ENCODE assay signal across 11 cellular contexts in the genomic region with DNA sequence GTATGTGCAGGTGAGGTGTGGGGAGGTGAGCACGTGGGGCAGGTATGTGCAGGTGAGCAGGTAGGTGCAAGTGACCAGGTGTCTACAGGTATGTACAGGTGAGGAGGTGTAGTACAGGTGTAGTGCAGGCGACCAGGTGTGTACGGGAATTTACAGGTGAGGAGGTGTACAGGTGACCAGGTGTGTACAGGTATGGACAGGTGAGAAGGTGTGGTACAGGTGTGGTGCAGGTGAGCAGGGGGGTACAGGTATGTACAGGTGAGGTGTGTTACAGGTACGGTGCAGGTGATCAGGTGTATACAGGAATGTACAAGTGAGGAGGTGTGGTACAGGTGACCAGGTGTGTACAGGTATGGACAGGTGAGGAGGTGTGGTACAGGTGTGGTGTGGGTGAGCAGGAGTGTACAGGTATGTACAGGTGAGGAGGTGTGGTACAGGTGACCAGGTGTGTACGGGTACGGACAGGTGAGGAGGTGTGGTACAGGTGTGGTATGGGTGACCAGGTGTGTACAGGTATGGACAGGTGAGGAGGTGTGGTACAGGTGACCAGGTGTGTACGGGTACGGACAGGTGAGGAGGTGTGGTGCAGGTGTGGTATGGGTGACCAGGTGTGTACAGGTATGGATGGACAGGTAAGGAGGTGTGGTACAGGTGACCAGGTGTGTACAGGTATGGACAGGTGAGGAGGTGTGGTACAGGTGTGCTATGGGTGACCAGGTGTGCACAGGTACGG. TPM values are rescaled to one million over a fixed set of nuclear protein-coding genes. Genes with fewer than 3 reads are reported as not detected.
DNase-seq lines count a peak whose midpoint lies in the region; ATAC-seq and TF ChIP-seq lines count a peak whose summit lies in the region.
"Had no signal": no experiment of that assay in that cellular context is flagged by ENCODE, and none has a peak within 500 bp of the region (broad histone marks: within the 10 kb centered on the region; RNA-seq: fewer than 3 reads in every experiment).

No MANE protein-coding gene starts in this region.

- no peak for TF ChIP-seq POLR2A in IMR-90 (IDR thresholded peaks at IDR 0.05; ENCODE audit: low read depth, low read length)

- H3K27ac ChIP-seq in IMR-90 (ENCODE audit: insufficient read depth, low read length) (no peak overlapping the region), GM23338 (ENCODE audit: low read depth) (no peak overlapping the region)

- no peak overlapping the region for H2BK15ac ChIP-seq in IMR-90 (ENCODE audit: low read depth, low read length)

- no peak overlapping the region for H3K18ac ChIP-seq in IMR-90 (ENCODE audit: low read depth, low read length)

- H3K27ac Mint-ChIP-seq in Caco-2 (ENCODE audit: unreplicated experiment): peak overlapping the region; percentile 28
- H3K27ac Mint-ChIP-seq in chondrocyte (ENCODE audit: unreplicated experiment): peak overlapping the region; percentile 73
- H3K27ac Mint-ChIP-seq in GM23338: no peak overlapping the region

- H3K4ac ChIP-seq in IMR-90 (ENCODE audit: low read depth, low read length): no peak overlapping the region

- H3K4me1 Mint-ChIP-seq in Caco-2 (ENCODE audit: low read depth, unreplicated experiment) (no peaks in the 10 kb centered on the region), chondrocyte (ENCODE audit: low read depth) (peaks cover 18% of the 10 kb centered on the region), GM23338 (peaks cover 7% of the 10 kb centered on the region)

- no TSS peak for BruUV-seq in Caco-2 (replicated peaks; lab: Mats Ljungman, UMichigan)
- no TSS peak for BruUV-seq in IMR-90 (replicated peaks; lab: Mats Ljungman, UMichigan)

- H3K27me3 ChIP-seq in Caco-2 (replicated peaks; ENCODE audit: control insufficient read depth, insufficient read depth, low read length) (no peaks in the 10 kb centered on the region), IMR-90 (ENCODE audit: control insufficient read depth, insufficient read depth, low read length) (no peaks in the 10 kb centered on the region), GM23338 (ENCODE audit: insufficient read depth) (no peaks in the 10 kb centered on the region)

- no peak for TF ChIP-seq RAD21 in IMR-90 (IDR thresholded peaks at IDR 0.05; ENCODE audit: low read length)

- in situ Hi-C loops in IMR-90 (cut with MboI; ENCODE audit: low sequenced_read_pairs): no loop called here

- H2BK20ac ChIP-seq in IMR-90 (ENCODE audit: low read depth, low read length): no peak overlapping the region

- H3K9me3 Mint-ChIP-seq in Caco-2 (ENCODE audit: unreplicated experiment) (no peaks in the 10 kb centered on the region), chondrocyte (ENCODE audit: low read depth) (peaks cover 5% of the 10 kb centered on the region), GM23338 (no peaks in the 10 kb centered on the region; the same call in 2 of the 3 replicates)

- no peak for TF ChIP-seq CTCF in Caco-2 (IDR thresholded peaks at IDR 0.05; ENCODE audit: insufficient read depth in 1 of 2, low read depth in 1 of 2, low read length in 1 of 2, severe bottlenecking in 1 of 2, unreplicated experiment in 1 of 2)
- TF ChIP-seq CTCF in IMR-90 (conservative IDR thresholded peaks at IDR 0.05; ENCODE audit: low read depth, low read length): peak; percentile 16; the same call in 1 of the 2 replicates
- TF ChIP-seq CTCF in chondrocyte (IDR thresholded peaks at IDR 0.05): no peak
- TF ChIP-seq CTCF in mucosa of descending colon (IDR thresholded peaks at IDR 0.05): no peak
- TF ChIP-seq CTCF in GM23338 (conservative IDR thresholded peaks at IDR 0.05; ENCODE audit: low read depth in 2 of 2): no peak

- H3K9me1 ChIP-seq in IMR-90 (ENCODE audit: insufficient read depth, low read length): peaks cover 11% of the 10 kb centered on the region

- H4K91ac ChIP-seq in IMR-90 (ENCODE audit: insufficient read depth, low read depth, low read length): no peak overlapping the region

- H3K79me2 ChIP-seq in GM23338 (replicated peaks; ENCODE audit: insufficient read depth): no peaks in the 10 kb centered on the region

- H3K56ac ChIP-seq in IMR-90 (ENCODE audit: extremely low read depth, insufficient read depth, low read length): no peak overlapping the region

- H3K14ac ChIP-seq in IMR-90 (replicated peaks; ENCODE audit: low read depth, low read length): no peak overlapping the region

- H3K36me3 ChIP-seq in Caco-2 (ENCODE audit: control insufficient read depth, insufficient read depth, low read length) (peaks cover 23% of the 10 kb centered on the region), IMR-90 (ENCODE audit: control insufficient read depth, insufficient read depth, low read length) (peaks cover 40% of the 10 kb centered on the region), mucosa of descending colon (ENCODE audit: low read depth) (no peaks in the 10 kb centered on the region), GM23338 (ENCODE audit: insufficient read depth) (no peaks in the 10 kb centered on the region; the same call in 1 of the 2 replicates)

- H3K4me2 ChIP-seq in IMR-90 (ENCODE audit: low read depth, low read length) (no peak overlapping the region), GM23338 (no peak overlapping the region)

- no peak overlapping the region for H2AK5ac ChIP-seq in IMR-90 (ENCODE audit: low read depth, low read length)

- no peak for DNase-seq in Caco-2
- peak; percentile 48 for DNase-seq in IMR-90
- DNase-seq in chondrocyte (ENCODE audit: low spot score): no peak
- no peak for DNase-seq in mucosa of descending colon
- DNase-seq in GM23338 (ENCODE audit: low spot score): no peak

- CTCF ChIA-PET in Caco-2 (lab: Charles Lee) (no interaction called here), IMR-90 (lab: Yijun Ruan, JAX) (no interaction called here)

- H4K8ac ChIP-seq in IMR-90 (ENCODE audit: low read depth in 2 of 2, low read length in 2 of 2): no peak overlapping the region

- H2AFZ ChIP-seq in IMR-90 (replicated peaks; ENCODE audit: low read length, poor library complexity) (peak overlapping the region; percentile 69), GM23338 (no peak overlapping the region)

- 97% methylated on average over 8 of the region's 9 CpGs; no CpG with 5 or more reads in 1 of the 2 experiments for WGBS in IMR-90 (ENCODE audit: extremely low coverage in 2 of 2, insufficient read length in 1 of 2), 2 experiments

- POLR2A ChIA-PET in Caco-2 (lab: Charles Lee): no interaction called here
- POLR2A ChIA-PET in IMR-90 (lab: Charles Lee; ENCODE audit: unreplicated experiment): no interaction called here

- H3K9me2 ChIP-seq in GM23338 (ENCODE audit: insufficient read depth): no peaks in the 10 kb centered on the region

- H4K5ac ChIP-seq in IMR-90 (ENCODE audit: low read depth, low read length): no peak overlapping the region

- H4K20me1 ChIP-seq in IMR-90 (ENCODE audit: insufficient read depth, low read length) (peaks cover 18% of the 10 kb centered on the region), GM23338 (replicated peaks; ENCODE audit: insufficient read depth) (no peaks in the 10 kb centered on the region)

- intact Hi-C loops in Caco-2 (cut with micrococcal nuclease; ENCODE audit: unreplicated experiment): no loop called here
- intact Hi-C loops in IMR-90 (cut with micrococcal nuclease): no loop called here
- intact Hi-C loops in mucosa of descending colon (cut with DNase I, micrococcal nuclease): no loop called here

- H3K9me3 ChIP-seq in Caco-2 (no peaks in the 10 kb centered on the region), IMR-90 (ENCODE audit: control insufficient read depth, insufficient read depth, low read length) (no peaks in the 10 kb centered on the region), mucosa of descending colon (no peaks in the 10 kb centered on the region)

- peak overlapping the region; percentile 69 for H2AK9ac ChIP-seq in IMR-90 (replicated peaks; ENCODE audit: low read depth, low read length, poor library complexity)

- dilution Hi-C loops in IMR-90 (cut with HindIII; ENCODE audit: low sequenced_read_pairs, unreplicated experiment): no loop called here

- H3K36me3 Mint-ChIP-seq in Caco-2 (ENCODE audit: insufficient read depth, unreplicated experiment) (peaks cover 71% of the 10 kb centered on the region), chondrocyte (ENCODE audit: low read depth) (peaks cover 3% of the 10 kb centered on the region), GM23338 (ENCODE audit: low read depth) (peaks cover 58% of the 10 kb centered on the region)

- peak; percentile 41 for ATAC-seq in IMR-90 (ENCODE audit: low read depth)
- ATAC-seq in mucosa of descending colon: peak; percentile 11
- no peak for ATAC-seq in HG03139 (IDR thresholded peaks at IDR 0.05; ENCODE audit: unreplicated experiment)
- ATAC-seq in GM18858 (IDR thresholded peaks at IDR 0.05; ENCODE audit: unreplicated experiment): no peak
- ATAC-seq in HG02973 (IDR thresholded peaks at IDR 0.05; ENCODE audit: unreplicated experiment): no peak
- no peak for ATAC-seq in GM23338

- H3K9ac ChIP-seq in IMR-90 (ENCODE audit: low read depth, low read length): no peak overlapping the region

- no peak overlapping the region for H3K23ac ChIP-seq in IMR-90 (ENCODE audit: low read depth, low read length)

- no peak overlapping the region for H2BK5ac ChIP-seq in IMR-90 (ENCODE audit: low read depth, low read length, poor library complexity, severe bottlenecking)

- H3K27me3 Mint-ChIP-seq in Caco-2 (ENCODE audit: insufficient read depth, unreplicated experiment) (no peaks in the 10 kb centered on the region), chondrocyte (ENCODE audit: low read depth) (peaks cover 2% of the 10 kb centered on the region), GM23338 (ENCODE audit: insufficient read depth, low read depth, poor library complexity) (peaks cover 12% of the 10 kb centered on the region)

- no peak overlapping the region for H2BK120ac ChIP-seq in IMR-90 (ENCODE audit: low read depth, low read length)

- H3K4me3 Mint-ChIP-seq in Caco-2 (ENCODE audit: unreplicated experiment) (no peak overlapping the region), chondrocyte (ENCODE audit: unreplicated experiment) (no peak overlapping the region), GM23338 (no peak overlapping the region)

- H3K4me3 ChIP-seq in Caco-2 (ENCODE audit: low read depth, low read length) (no peak overlapping the region), IMR-90 (ENCODE audit: insufficient read depth, low read depth, low read length) (no peak overlapping the region), mucosa of descending colon (no peak overlapping the region), GM23338 (no peak overlapping the region)

- 0 out of 2 replicates have a peak, but pooled peaks cover 2% of the 10 kb centered on the region for H3F3A ChIP-seq in GM23338 (replicated peaks; ENCODE audit: low read depth)

- H3K79me1 ChIP-seq in IMR-90 (ENCODE audit: low read depth in 1 of 2, low read length in 2 of 2): peaks cover 0 to 10% of the 10 kb centered on the region in 2 experiments; a peak in 2 of 4 replicates

- H3K4me1 ChIP-seq in Caco-2 (no peaks in the 10 kb centered on the region), IMR-90 (ENCODE audit: control insufficient read depth, insufficient read depth, low read length) (no peaks in the 10 kb centered on the region), mucosa of descending colon (ENCODE audit: low read depth) (no peaks in the 10 kb centered on the region), GM23338 (ENCODE audit: insufficient read depth) (no peaks in the 10 kb centered on the region)

RNA-seq across cellular contexts. Expression of a gene that starts 12.8 kb away (rescaled TPM):
- total RNA-seq in Caco-2 (2022) (64.2 and 64.6 TPM in 2 replicates), IMR-90 (2012; rRNA removed) (3.1 and 3.4 TPM in 2 replicates), chondrocyte (2.8 to 3.7 TPM (median 3.0 TPM) in 3 replicates), mucosa of descending colon (1 to 10 TPM; 1.7 to 3.0 (median 2.0) TPM)
- polyA plus RNA-seq in IMR-90 (2012; rRNA removed) (23.0 and 26.2 TPM in 2 replicates), GM23338 (2016; fragmentation: Nextera tagmentation; extraction: Ambion mirVana) (62.5 and 63.3 TPM in 2 replicates)
- 14.9 and 31.6 TPM in 2 replicates for polyA plus RNA-seq in IMR-90 (2012; cell fraction: cytosol; rRNA removed)
- polyA plus RNA-seq in IMR-90 (2012; cell fraction: nucleus; rRNA removed; ENCODE audit: low replicate concordance): 11.1 and 18.7 TPM in 2 replicates
- 69.2 and 90.8 TPM in 2 replicates for total RNA-seq in GM23338 (2014; rRNA removed; shearing (Covaris generic))

RNA-seq across cellular contexts. Expression of a gene that starts 45.0 kb away (rescaled TPM):
- total RNA-seq in Caco-2 (2022) (not detected in 2 replicates), IMR-90 (2012; rRNA removed) (not detected in 2 replicates), chondrocyte (not detected in 3 replicates), mucosa of descending colon (not detected)
- polyA plus RNA-seq in IMR-90 (2012; rRNA removed) (not detected in 2 replicates), GM23338 (2016; fragmentation: Nextera tagmentation; extraction: Ambion mirVana) (0.08 TPM in 1 of 2 replicates, not detected in the other)
- polyA plus RNA-seq in IMR-90 (2012; cell fraction: cytosol; rRNA removed): not detected in 2 replicates
- 0.03 TPM in 1 of 2 replicates, not detected in the other for polyA plus RNA-seq in IMR-90 (2012; cell fraction: nucleus; rRNA removed; ENCODE audit: low replicate concordance)
- not detected in 2 replicates for total RNA-seq in GM23338 (2014; rRNA removed; shearing (Covaris generic))
- total RNA-seq: activated CD8-positive, alpha-beta memory T cell treated with anti-CD3 and anti-CD28 coated beads for 36 hours; dermis microvascular lymphatic vessel endothelial cell; H4 had no signal

Comparison
In these comparisons a context has a peak if more than half of its experiments do, and no peak if none do; other contexts are left out.
1. ATAC-seq: peak in IMR-90 (single experiment) and mucosa of descending colon (single experiment); none in HG03139 (single experiment), GM18858 (single experiment), HG02973 (single experiment) and GM23338 (single experiment).
2. RNA of a gene that starts 12.8 kb away (total RNA-seq): 69.2 to 90.8 TPM in GM23338 and 64.2 to 64.6 TPM in Caco-2; 2.8 to 3.7 TPM in chondrocyte, 3.1 to 3.4 TPM in IMR-90 and 1.7 to 3.0 TPM in mucosa of descending colon; every median in the first group is over 10 times any median in the second.